1 cellular context compared by ENCODE assay signal in the genomic region with DNA sequence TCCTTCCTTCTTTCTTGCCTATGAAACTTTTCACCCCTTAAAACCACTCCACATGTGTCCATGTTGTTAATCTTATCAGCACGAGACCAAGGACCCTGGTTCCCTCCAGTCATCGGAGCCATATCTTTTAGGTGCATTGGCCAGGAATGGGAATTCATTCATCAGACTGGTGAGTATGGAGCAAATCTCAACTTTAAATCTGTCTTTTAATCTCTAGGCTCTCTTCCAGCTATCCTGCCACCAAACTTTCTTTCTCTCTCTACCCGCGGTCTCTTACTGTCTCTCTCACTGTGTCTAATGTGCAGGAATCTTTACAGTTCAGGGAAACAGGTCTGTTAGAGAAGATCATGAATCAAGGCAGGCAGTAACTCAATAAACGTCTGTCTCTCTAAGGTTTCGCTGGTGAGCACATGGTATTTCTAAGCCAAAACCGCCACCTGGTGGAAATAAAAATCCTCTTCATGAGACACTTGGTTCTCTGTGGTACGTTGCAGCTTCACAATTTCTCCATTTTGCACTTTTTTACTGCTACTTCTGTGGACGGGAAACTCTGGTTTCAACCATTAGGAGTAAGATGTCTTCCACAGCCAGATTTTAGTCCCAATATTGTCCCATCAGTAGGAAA.
TF ChIP-seq lines count a peak whose summit lies in the region.

No MANE protein-coding gene starts in this region.

TF ChIP-seq in endothelial cell of umbilical vein, 7 proteins besides CTCF, POLR2A, EP300 and RAD21 (continued from another document):
- no peak for TF ChIP-seq MYC (IDR thresholded peaks at IDR 0.05; ENCODE audit: low read depth, low read length)
- TF ChIP-seq FOS (IDR thresholded peaks at IDR 0.05; ENCODE audit: borderline replicate concordance, insufficient read depth, low read length), result no peak
- TF ChIP-seq GATA2 (IDR thresholded peaks at IDR 0.05; ENCODE audit: insufficient read depth, insufficient read length, low read depth, low read length), result no peak
